16 cellular contexts compared by ENCODE assay signal in genomic region chr17:2362416-2362815, GRCh38. TPM values are rescaled to one million over a fixed set of nuclear protein-coding genes. Genes with fewer than 3 reads are reported as not detected.
DNase-seq lines count a peak whose midpoint lies in the region; ATAC-seq and TF ChIP-seq lines count a peak whose summit lies in the region.
"Had no signal": no experiment of that assay in that cellular context is flagged by ENCODE, and none has a peak within 500 bp of the region (broad histone marks: within the 10 kb centered on the region; RNA-seq: fewer than 3 reads in every experiment).

No MANE protein-coding gene starts in this region.

- H3K9me3 ChIP-seq in H9 (ENCODE audit: control insufficient read depth, low read depth, low read length) (no peaks in the 10 kb centered on the region), neuronal stem cell (replicated peaks in 1 of 2; ENCODE audit: control insufficient read depth in 2 of 2, insufficient read depth in 1 of 2, low read depth in 1 of 2, low read length in 2 of 2) (peaks cover 0 to 4% of the 10 kb centered on the region in 2 donors)
- H3K9me3 ChIP-seq: HAP-1 had no signal

- H3K27ac ChIP-seq in H9 (ENCODE audit: insufficient read length, low read depth, low read length) (no peak overlapping the region), neuronal stem cell (replicated peaks; ENCODE audit: low read length) (no peak overlapping the region)
- H3K27ac ChIP-seq: GM23248 had no signal

- no peak overlapping the region for H3K9ac ChIP-seq in H9 (ENCODE audit: extremely low read depth, insufficient read length, low read length)
- no peak overlapping the region for H3K9ac ChIP-seq in neuronal stem cell (ENCODE audit: low read depth, low read length, poor library complexity)
- H3K9ac ChIP-seq: GM23248 had no signal

- H3K4ac ChIP-seq in H9 (ENCODE audit: low read depth, low read length) = no peak overlapping the region
- H3K4ac ChIP-seq in neuronal stem cell (ENCODE audit: low read length) = no peak overlapping the region

- H3K36me3 Mint-ChIP-seq in H9 (ENCODE audit: insufficient read depth in 1 of 3, low read depth in 3 of 3) (peaks cover 4 to 18% (median 8%) of the 10 kb centered on the region in 3 experiments; a peak in 6 of 7 replicates), brain (peaks cover 14% of the 10 kb centered on the region)

- H2BK5ac ChIP-seq in H9 (ENCODE audit: insufficient read length, low read length) (no peak overlapping the region), neuronal stem cell (ENCODE audit: low read length) (peak overlapping the region; percentile 72)

- no peak overlapping the region for H3K23ac ChIP-seq in H9 (ENCODE audit: insufficient read length, low read depth, low read length)
- no peak overlapping the region for H3K23ac ChIP-seq in neuronal stem cell (ENCODE audit: low read depth, low read length, poor library complexity)

- H4K20me1 ChIP-seq in H9 (ENCODE audit: control insufficient read depth, insufficient read depth, insufficient read length) = no peaks in the 10 kb centered on the region

- H3K4me1 ChIP-seq in H9 (ENCODE audit: insufficient read depth, low read length) (0 out of 2 replicates have a peak, but pooled peaks cover 2% of the 10 kb centered on the region), neuronal stem cell (ENCODE audit: control insufficient read depth in 2 of 2, insufficient read depth in 1 of 2, low read depth in 1 of 2, low read length in 2 of 2) (no peaks in the 10 kb centered on the region)
- H3K4me1 ChIP-seq: HAP-1 had no signal

- H3T11ph ChIP-seq in H9 (ENCODE audit: low read length) = no peak overlapping the region

- no peak overlapping the region for H2BK15ac ChIP-seq in H9 (ENCODE audit: low read depth, low read length)
- H2BK15ac ChIP-seq in neuronal stem cell (ENCODE audit: low read length) = no peak overlapping the region

- no peak overlapping the region for H2BK12ac ChIP-seq in H9 (ENCODE audit: insufficient read length, low read depth, low read length)
- H2BK12ac ChIP-seq in neuronal stem cell (ENCODE audit: low read length) = no peak overlapping the region

- no CpG with 5 or more reads among the region's 19 CpGs for WGBS in H9 (ENCODE audit: extremely low coverage, insufficient read length, low lambda C conversion rate)
- WGBS in neuronal stem cell (ENCODE audit: extremely low coverage in 2 of 2, insufficient read length in 2 of 2, insufficient replicate concordance in 1 of 2), 2 donors = no CpG with 5 or more reads among the region's 19 CpGs

- H3K4me2 ChIP-seq in H9 (ENCODE audit: insufficient read depth, insufficient read length, low read length) (no peak overlapping the region), neuronal stem cell (ENCODE audit: insufficient read depth, low read length, poor library complexity, severe bottlenecking) (no peak overlapping the region)

- no peaks in the 10 kb centered on the region for H3K79me2 ChIP-seq in H9 (ENCODE audit: insufficient read depth, low read length)

- H4K91ac ChIP-seq in H9 (ENCODE audit: insufficient read length, low read depth, low read length) = no peak overlapping the region
- H4K91ac ChIP-seq in neuronal stem cell (ENCODE audit: low read depth, low read length, poor library complexity) = no peak overlapping the region

- H3K18ac ChIP-seq in H9 (ENCODE audit: insufficient read length, low read depth, low read length) (no peak overlapping the region), neuronal stem cell (ENCODE audit: low read length) (no peak overlapping the region)

- H3K4me3 ChIP-seq in neuronal stem cell (ENCODE audit: low read length in 2 of 2) = peak overlapping the region in 1 of 2 donors; percentile 16
- H3K4me3 ChIP-seq in foreskin fibroblast (ENCODE audit: low read depth in 1 of 2, low read length in 2 of 2) = no peak overlapping the region
- H3K4me3 ChIP-seq: GM23248, HAP-1 had no signal

- ATAC-seq in GM19328 (IDR thresholded peaks at IDR 0.05; ENCODE audit: unreplicated experiment) = no peak

- H2BK120ac ChIP-seq in H9 (ENCODE audit: low read depth, low read length, poor library complexity, severe bottlenecking) = no peak overlapping the region
- no peak overlapping the region for H2BK120ac ChIP-seq in neuronal stem cell (ENCODE audit: low read depth, low read length)

- H3K14ac ChIP-seq in H9 (ENCODE audit: insufficient read depth, low read length) = no peak overlapping the region
- H3K14ac ChIP-seq in neuronal stem cell (ENCODE audit: low read length) = no peak overlapping the region

- no peak overlapping the region for H4K5ac ChIP-seq in H9 (ENCODE audit: insufficient read length, low read depth, low read length)

- H3K79me1 ChIP-seq in H9 (ENCODE audit: insufficient read depth, low read depth, low read length, poor library complexity, severe bottlenecking) = no peaks in the 10 kb centered on the region
- peaks cover 4% of the 10 kb centered on the region for H3K79me1 ChIP-seq in neuronal stem cell (ENCODE audit: low read depth, low read length)

- H3K23me2 ChIP-seq in H9 (ENCODE audit: insufficient read length, low read depth, low read length, poor library complexity, severe bottlenecking) = no peaks in the 10 kb centered on the region

- peak overlapping the region in 2 of 3 experiments; percentile 70 to 88; a peak in 3 of 7 replicates for H3K27ac Mint-ChIP-seq in H9
- H3K27ac Mint-ChIP-seq in brain = peak overlapping the region in 3 of 5 experiments; percentile 7 to 49 (median 37)
- H3K27ac Mint-ChIP-seq: CD4-positive, alpha-beta memory T cell; HFFc6 had no signal

- H2BK20ac ChIP-seq in H9 (ENCODE audit: low read depth, low read length, poor library complexity, severe bottlenecking) = no peak overlapping the region

- DNase-seq in H9 (no peak), neuronal stem cell (ENCODE audit: low spot score) (no peak), foreskin fibroblast (no peak), NCI-H524 (lab: John Stamatoyannopoulos, UW) (no peak)
- DNase-seq: C1 segment of cervical spinal cord; Calu3; CD4-positive, alpha-beta memory T cell; COR-L47; DMS53; DMS79 treated with DMSO at 0.1 percent for 48 hours; GF-D8; GM23248; HFFc6 had no signal

- TF ChIP-seq CTCF in H9 (conservative IDR thresholded peaks at IDR 0.05) (no peak), brain (conservative IDR thresholded peaks at IDR 0.05) (no peak), foreskin fibroblast (IDR thresholded peaks at IDR 0.05; ENCODE audit: low read depth, low read length) (no peak)

- H3K9me3 Mint-ChIP-seq in H9 (no peaks in the 10 kb centered on the region), brain (no peaks in the 10 kb centered on the region)
- H3K9me3 Mint-ChIP-seq: CD4-positive, alpha-beta memory T cell; HFFc6 had no signal

- H3K4me1 Mint-ChIP-seq in H9 = peaks cover 2 to 4% of the 10 kb centered on the region in 2 experiments
- H3K4me1 Mint-ChIP-seq in brain = peaks cover 29% of the 10 kb centered on the region
- H3K4me1 Mint-ChIP-seq: CD4-positive, alpha-beta memory T cell had no signal

- H3K27me3 ChIP-seq in H9 (ENCODE audit: insufficient read depth, low read length) (no peaks in the 10 kb centered on the region), neuronal stem cell (ENCODE audit: control insufficient read depth in 3 of 3, insufficient read depth in 3 of 3, low read depth in 1 of 3, low read length in 3 of 3) (no peaks in the 10 kb centered on the region)

- no peak overlapping the region; a peak in 1 of 5 replicates for H3K4me3 Mint-ChIP-seq in H9
- H3K4me3 Mint-ChIP-seq in brain = no peak overlapping the region
- H3K4me3 Mint-ChIP-seq: CD4-positive, alpha-beta memory T cell; HFFc6 had no signal

- no peak overlapping the region for H3K56ac ChIP-seq in H9 (ENCODE audit: insufficient read length, low read depth, low read length)

- H3K36me3 ChIP-seq in neuronal stem cell (replicated peaks in 1 of 2; ENCODE audit: control insufficient read depth in 2 of 2, insufficient read depth in 2 of 2, low read length in 2 of 2) = peaks cover 39 to 63% of the 10 kb centered on the region in 2 donors

- peaks cover 3% of the 10 kb centered on the region; the same call in 1 of the 2 replicates for H3K27me3 Mint-ChIP-seq in H9 (ENCODE audit: low read depth)
- H3K27me3 Mint-ChIP-seq in brain = no peaks in the 10 kb centered on the region
- H3K27me3 Mint-ChIP-seq: CD4-positive, alpha-beta memory T cell had no signal

- H2AFZ ChIP-seq in H9 (ENCODE audit: low read length) (no peak overlapping the region), neuronal stem cell (ENCODE audit: low read length) (no peak overlapping the region)
- H2AFZ ChIP-seq: GM23248 had no signal

- H4K8ac ChIP-seq in H9 (replicated peaks; ENCODE audit: insufficient read length, low read depth, low read length) (no peak overlapping the region), neuronal stem cell (ENCODE audit: low read depth, low read length) (no peak overlapping the region)

- no peak overlapping the region for H2AK5ac ChIP-seq in H9 (ENCODE audit: insufficient read length, low read length)
- H2AK5ac ChIP-seq in neuronal stem cell (ENCODE audit: low read depth, low read length) = no peak overlapping the region

RNA-seq across cellular contexts. Expression of gene SGSM2, which starts 25.1 kb away (rescaled TPM):
- 41.5 and 45.6 TPM in 2 replicates for total RNA-seq in H9 (2021)
- 56.3 TPM for polyA plus RNA-seq in brain (ENCODE audit: insufficient read depth, low read depth, low replicate concordance)
- 69.6 TPM for polyA plus RNA-seq in neuronal stem cell (2013, experiment 1 of 2)
- 67.4 TPM for polyA plus RNA-seq in neuronal stem cell (2013, experiment 2 of 2)

RNA-seq across cellular contexts. Expression of gene TSR1, which starts 26.2 kb away (rescaled TPM):
- 81.1 and 83.3 TPM in 2 replicates for total RNA-seq in H9 (2021)
- 15.9 TPM for polyA plus RNA-seq in brain (ENCODE audit: insufficient read depth, low read depth, low replicate concordance)
- polyA plus RNA-seq in neuronal stem cell (2013, experiment 1 of 2) = 13.1 TPM
- 13.0 TPM for polyA plus RNA-seq in neuronal stem cell (2013, experiment 2 of 2)

RNA-seq across cellular contexts. Expression of gene MNT, which starts 38.4 kb away (rescaled TPM):
- total RNA-seq in H9 (2021) = 37.4 and 38.9 TPM in 2 replicates
- 17.4 TPM for polyA plus RNA-seq in brain (ENCODE audit: insufficient read depth, low read depth, low replicate concordance)
- 14.3 TPM for polyA plus RNA-seq in neuronal stem cell (2013, experiment 1 of 2)
- 15.1 TPM for polyA plus RNA-seq in neuronal stem cell (2013, experiment 2 of 2)

RNA-seq across cellular contexts. Expression of gene SRR, which starts 58.7 kb away (rescaled TPM):
- 5.4 and 5.6 TPM in 2 replicates for total RNA-seq in H9 (2021)
- polyA plus RNA-seq in brain (ENCODE audit: insufficient read depth, low read depth, low replicate concordance) = 41.0 TPM
- polyA plus RNA-seq in neuronal stem cell (2013, experiment 1 of 2) = 20.5 TPM
- polyA plus RNA-seq in neuronal stem cell (2013, experiment 2 of 2) = 21.3 TPM

RNA-seq across cellular contexts. Expression of gene SMG6, which starts 58.8 kb away (rescaled TPM):
- total RNA-seq in H9 (2021) = 28.6 and 35.6 TPM in 2 replicates
- 41.3 TPM for polyA plus RNA-seq in brain (ENCODE audit: insufficient read depth, low read depth, low replicate concordance)
- polyA plus RNA-seq in neuronal stem cell (2013, experiment 1 of 2) = 16.6 TPM
- polyA plus RNA-seq in neuronal stem cell (2013, experiment 2 of 2) = 16.4 TPM
